Comparison of ENCODE assay signal across 10 cellular contexts in genomic region chr6:152161501-152161900, GRCh38.
DNase-seq lines count a peak whose midpoint lies in the region; ATAC-seq, FAIRE-seq and TF ChIP-seq lines count a peak whose summit lies in the region.
"Had no signal": no experiment of that assay in that cellular context is flagged by ENCODE, and none has a peak within 500 bp of the region (broad histone marks: within the 10 kb centered on the region; RNA-seq: fewer than 3 reads in every experiment).

No MANE protein-coding gene starts in this region.

- no peaks in the 10 kb centered on the region for H3K9me3 Mint-ChIP-seq in MCF 10A (ENCODE audit: unreplicated experiment)

- CTCF ChIA-PET in Panc1 (lab: Charles Lee) (no interaction called here), MCF 10A (lab: Yijun Ruan, JAX) (no interaction called here)

- DNase-seq in DMS53 (lab: John Stamatoyannopoulos, UW), result peak; percentile 46
- DNase-seq in Panc1 (ENCODE audit: low read depth, low spot score), result no peak
- peak; percentile 5 for DNase-seq in glomerular visceral epithelial cell (ENCODE audit: extremely low spot score)
- DNase-seq in frontal cortex (ENCODE audit: low spot score in 2 of 2), result no peak
- no peak for DNase-seq in MCF 10A (ENCODE audit: unreplicated experiment)
- DNase-seq in stimulated activated CD4-positive, alpha-beta T cell treated with anti-CD3 and anti-CD28 coated beads, Interleukin-2, amount 100 ng/mL, for 48 hours, result no peak
- DNase-seq: anterior cingulate cortex, H7 had no signal

- ATAC-seq in GM21576 (IDR thresholded peaks at IDR 0.05; ENCODE audit: unreplicated experiment) (peak; percentile 35), Panc1 (peak; percentile 38; the same call in 1 of the 2 replicates), HG03571 (IDR thresholded peaks at IDR 0.05; ENCODE audit: unreplicated experiment) (no peak)

- no peak for FAIRE-seq in frontal cortex (lab: Jason Lieb, UNC)

- no peaks in the 10 kb centered on the region for H3K36me3 ChIP-seq in Panc1 (ENCODE audit: control insufficient read depth, insufficient read depth, low read length)

- H3K27ac Mint-ChIP-seq in MCF 10A (ENCODE audit: low read depth, unreplicated experiment), result no peak overlapping the region

- H3K27me3 ChIP-seq in Panc1 (ENCODE audit: control insufficient read depth, insufficient read depth, low read length), result no peaks in the 10 kb centered on the region

- BruUV-seq in Panc1 (replicated peaks; lab: Mats Ljungman, UMichigan), result no TSS peak
- no TSS peak for BruUV-seq in MCF 10A (replicated peaks; lab: Mats Ljungman, UMichigan)

- H3K4me1 Mint-ChIP-seq in MCF 10A (ENCODE audit: insufficient read depth, unreplicated experiment), result no peaks in the 10 kb centered on the region

- in situ Hi-C loops in Panc1 (cut with HindIII; ENCODE audit: low pct_unique_long_range_greater_than_20kb, low sequenced_read_pairs), result no loop called here

- no peaks in the 10 kb centered on the region for H3K4me1 ChIP-seq in Panc1 (ENCODE audit: control insufficient read depth, insufficient read depth, low read length)

- H3K36me3 Mint-ChIP-seq in MCF 10A (ENCODE audit: insufficient read depth, unreplicated experiment), result no peaks in the 10 kb centered on the region

- POLR2A ChIA-PET in Panc1 (lab: Charles Lee) (no interaction called here), MCF 10A (lab: Yijun Ruan, JAX) (no interaction called here)

- H3K27me3 Mint-ChIP-seq in MCF 10A (ENCODE audit: insufficient read depth, unreplicated experiment), result no peaks in the 10 kb centered on the region

- no peak overlapping the region for H3K27ac ChIP-seq in Panc1 (ENCODE audit: low read length)

- intact Hi-C loops in Panc1 (cut with micrococcal nuclease; ENCODE audit: unreplicated experiment), result no loop called here
- intact Hi-C loops in MCF 10A (cut with micrococcal nuclease), result no loop called here

- H3K4me3 ChIP-seq in Panc1 (ENCODE audit: low read depth in 2 of 2, low read length in 2 of 2), result no peak overlapping the region

- no peaks in the 10 kb centered on the region for H3K9me3 ChIP-seq in Panc1 (ENCODE audit: control insufficient read depth, insufficient read depth, low read depth, low read length)

- TF ChIP-seq CTCF in Panc1 (IDR thresholded peaks at IDR 0.05) (no peak), MCF 10A (IDR thresholded peaks at IDR 0.05; ENCODE audit: unreplicated experiment) (no peak)

- H3K4me3 Mint-ChIP-seq in MCF 10A (ENCODE audit: unreplicated experiment), result no peak overlapping the region

Comparison
In these comparisons a context has a peak if more than half of its experiments do, and no peak if none do; other contexts are left out.
1. DNase-seq: peak in DMS53 (single experiment) and glomerular visceral epithelial cell (single experiment); none in Panc1 (single experiment), frontal cortex (0 of 2), MCF 10A (single experiment) and stimulated activated CD4-positive, alpha-beta T cell treated with anti-CD3 and anti-CD28 coated beads, Interleukin-2, amount 100 ng/mL, for 48 hours (0 of 2).